ENCODE assay signal across 1 cellular context in the genomic region with DNA sequence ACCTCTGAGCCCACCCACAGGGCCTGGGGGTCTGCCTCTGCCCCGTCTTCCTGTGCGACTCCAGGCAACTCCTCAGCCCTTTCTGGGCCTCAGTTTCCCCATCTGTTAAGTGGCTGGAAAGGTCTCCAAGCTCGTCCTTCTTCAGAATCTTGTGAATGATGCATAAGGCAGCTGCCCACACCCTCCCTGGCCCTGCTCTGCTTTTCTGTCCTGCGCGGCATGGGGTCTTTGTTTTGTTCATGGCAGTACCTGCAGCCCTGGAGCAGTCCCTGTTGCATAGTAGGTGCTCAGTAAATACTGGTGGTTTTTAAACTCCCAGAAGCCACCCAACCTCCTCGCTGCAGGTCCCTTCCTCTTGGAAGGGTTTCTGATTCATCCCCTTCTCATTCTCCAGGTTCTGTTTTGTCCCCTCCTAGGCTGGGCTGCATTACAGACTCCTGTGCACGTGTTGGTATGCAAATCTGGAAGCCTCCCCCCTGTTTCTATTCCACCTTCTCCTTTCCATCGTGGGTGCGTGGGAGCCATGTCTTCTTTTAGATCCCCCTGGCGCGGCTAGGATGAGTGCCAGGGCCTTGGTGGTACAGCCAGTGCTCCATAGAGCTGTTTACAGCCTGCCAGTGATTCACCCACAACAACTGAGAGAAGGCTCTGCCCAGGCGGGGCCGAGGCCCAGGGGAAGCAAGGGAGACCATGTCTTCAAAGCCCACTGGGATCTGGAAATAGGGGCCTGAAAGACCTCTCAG.
TF ChIP-seq lines count a peak whose summit lies in the region.

No MANE protein-coding gene starts in this region.

TF ChIP-seq in K562, 482 proteins besides CTCF, POLR2A, EP300 and RAD21:
- 0 out of 2 replicates have a peak, but pooled peaks have one; percentile 12 for TF ChIP-seq BHLHE40 (IDR thresholded peaks at IDR 0.05; ENCODE audit: low read length)
- TF ChIP-seq, protein P1, sequence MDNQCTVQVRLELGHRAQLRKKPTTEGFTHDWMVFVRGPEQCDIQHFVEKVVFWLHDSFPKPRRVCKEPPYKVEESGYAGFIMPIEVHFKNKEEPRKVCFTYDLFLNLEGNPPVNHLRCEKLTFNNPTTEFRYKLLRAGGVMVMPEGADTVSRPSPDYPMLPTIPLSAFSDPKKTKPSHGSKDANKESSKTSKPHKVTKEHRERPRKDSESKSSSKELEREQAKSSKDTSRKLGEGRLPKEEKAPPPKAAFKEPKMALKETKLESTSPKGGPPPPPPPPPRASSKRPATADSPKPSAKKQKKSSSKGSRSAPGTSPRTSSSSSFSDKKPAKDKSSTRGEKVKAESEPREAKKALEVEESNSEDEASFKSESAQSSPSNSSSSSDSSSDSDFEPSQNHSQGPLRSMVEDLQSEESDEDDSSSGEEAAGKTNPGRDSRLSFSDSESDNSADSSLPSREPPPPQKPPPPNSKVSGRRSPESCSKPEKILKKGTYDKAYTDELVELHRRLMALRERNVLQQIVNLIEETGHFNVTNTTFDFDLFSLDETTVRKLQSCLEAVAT (IDR thresholded peaks at IDR 0.05), result no peak
